Comparison of ENCODE assay signal across 10 cellular contexts in the genomic region with DNA sequence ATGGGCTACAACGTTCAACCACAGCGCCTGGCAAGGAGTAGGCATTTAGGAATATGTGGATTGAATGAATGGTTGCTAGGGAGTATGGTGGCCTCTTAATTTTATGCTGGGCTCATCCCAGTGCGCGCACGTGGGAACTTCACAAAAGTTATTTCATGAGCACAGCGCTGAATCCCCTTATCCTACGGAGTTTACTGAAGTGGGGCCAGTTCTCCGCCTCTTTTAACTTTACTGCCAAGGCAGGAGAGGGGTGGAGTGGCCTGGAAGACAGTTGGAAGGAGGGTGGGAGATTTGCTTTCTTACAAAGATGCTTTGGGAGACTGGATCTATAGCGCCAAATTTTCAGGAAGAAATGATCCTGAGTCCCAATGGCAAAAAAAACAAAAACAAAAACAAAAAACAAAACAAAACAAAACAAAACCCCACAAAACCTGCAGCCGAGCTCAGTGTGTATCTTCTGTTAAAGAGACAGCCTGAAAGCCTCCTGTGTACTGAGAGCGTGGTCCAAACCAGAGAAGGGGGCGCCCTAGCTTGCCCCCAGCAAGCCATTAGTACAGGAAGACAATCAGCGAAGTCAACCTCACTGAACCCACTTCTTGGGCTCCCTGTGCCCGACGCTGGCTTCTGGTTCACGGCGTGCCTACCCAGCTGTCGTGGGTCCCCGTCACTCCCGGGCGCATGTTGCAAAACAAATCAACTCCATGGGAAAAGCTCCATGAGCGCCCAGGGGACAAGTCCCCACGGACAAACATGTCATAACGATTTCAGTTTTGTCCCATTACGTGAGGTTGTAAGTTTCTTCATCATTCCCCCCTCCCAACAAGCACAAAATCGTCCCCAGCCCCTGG.
DNase-seq lines count a peak whose midpoint lies in the region; ATAC-seq and TF ChIP-seq lines count a peak whose summit lies in the region.
"Had no signal": no experiment of that assay in that cellular context is flagged by ENCODE, and none has a peak within 500 bp of the region (broad histone marks: within the 10 kb centered on the region; RNA-seq: fewer than 3 reads in every experiment).

No MANE protein-coding gene starts in this region.

- H3K79me1 ChIP-seq in mesenchymal stem cell (replicated peaks; ENCODE audit: low read length, poor library complexity, severe bottlenecking): no peaks in the 10 kb centered on the region

- H3K27me3 ChIP-seq in colonic mucosa (peaks cover 6% of the 10 kb centered on the region), mesenchymal stem cell (ENCODE audit: control insufficient read depth in 1 of 2, insufficient read depth in 1 of 2, low read length in 2 of 2) (peaks cover 56 to 72% of the 10 kb centered on the region in 2 experiments), suprapubic skin (peaks cover 57% of the 10 kb centered on the region)

- no peak overlapping the region for H2BK15ac ChIP-seq in mesenchymal stem cell (ENCODE audit: low read depth, poor library complexity, severe bottlenecking)

- no peak for TF ChIP-seq CTCF in colonic mucosa (IDR thresholded peaks at IDR 0.05)
- no peak for TF ChIP-seq CTCF in suprapubic skin (IDR thresholded peaks at IDR 0.05)

- no peak overlapping the region for H3K14ac ChIP-seq in mesenchymal stem cell (ENCODE audit: low read length in 2 of 2)

- H2BK12ac ChIP-seq in mesenchymal stem cell (ENCODE audit: low read length in 2 of 2): no peak overlapping the region

- H3K27ac ChIP-seq in colonic mucosa (peak overlapping the region; percentile 76), mesenchymal stem cell (ENCODE audit: low read length, poor library complexity, severe bottlenecking) (no peak overlapping the region), suprapubic skin (no peak overlapping the region)

- H3K36me3 ChIP-seq in colonic mucosa (no peaks in the 10 kb centered on the region), mesenchymal stem cell (ENCODE audit: control insufficient read depth in 1 of 2, insufficient read depth in 2 of 2, low read depth in 1 of 2, low read length in 2 of 2) (no peaks in the 10 kb centered on the region), suprapubic skin (no peaks in the 10 kb centered on the region)

- DNase-seq in NCI-H146 (lab: John Stamatoyannopoulos, UW): peak; percentile 28
- DNase-seq in NCI-H146 treated with DMSO at 0.1 percent for 48 hours (lab: John Stamatoyannopoulos, UW; ENCODE audit: unreplicated experiment): no peak
- DNase-seq in colonic mucosa: peak; percentile 39
- DNase-seq in mesenchymal stem cell: no peak
- DNase-seq in suprapubic skin (ENCODE audit: low spot score in 2 of 2): no peak
- no peak for DNase-seq in EL
- DNase-seq: activated T-cell treated with anti-CD3 and anti-CD28 coated beads for 4 hours, NCI-H2029 treated with DMSO at 0.1 percent for 48 hours had no signal

- TF ChIP-seq POLR2A in suprapubic skin (IDR thresholded peaks at IDR 0.05): no peak

- 18% methylated on average over 26 of the region's 26 CpGs for WGBS in mesenchymal stem cell
- 9% methylated on average over 22 of the region's 26 CpGs for WGBS in suprapubic skin

- H4K8ac ChIP-seq in mesenchymal stem cell (ENCODE audit: low read length): no peak overlapping the region

- H3K4me1 ChIP-seq in colonic mucosa: no peaks in the 10 kb centered on the region
- H3K4me1 ChIP-seq in mesenchymal stem cell (ENCODE audit: control insufficient read depth, insufficient read depth, low read depth, low read length): peaks cover 13% of the 10 kb centered on the region
- peaks cover 17% of the 10 kb centered on the region for H3K4me1 ChIP-seq in suprapubic skin

- no peak overlapping the region for H2AFZ ChIP-seq in mesenchymal stem cell (ENCODE audit: low read depth, low read length)

- H3K4ac ChIP-seq in mesenchymal stem cell (ENCODE audit: low read depth in 1 of 2, low read length in 2 of 2): no peak overlapping the region

- no peak overlapping the region for H3K23ac ChIP-seq in mesenchymal stem cell (ENCODE audit: low read length in 2 of 2)

- H2BK5ac ChIP-seq in mesenchymal stem cell (ENCODE audit: low read depth, low read length, poor library complexity, severe bottlenecking): no peak overlapping the region

- H3K9me3 ChIP-seq in colonic mucosa: no peaks in the 10 kb centered on the region
- no peaks in the 10 kb centered on the region for H3K9me3 ChIP-seq in mesenchymal stem cell (ENCODE audit: control insufficient read depth, low read length)
- H3K9me3 ChIP-seq in suprapubic skin: no peaks in the 10 kb centered on the region

- no peak overlapping the region for H2AK5ac ChIP-seq in mesenchymal stem cell (ENCODE audit: low read length, severe bottlenecking)

- TF ChIP-seq EP300 in suprapubic skin (IDR thresholded peaks at IDR 0.05): no peak

- H3K4me2 ChIP-seq in mesenchymal stem cell (ENCODE audit: low read length, poor library complexity, severe bottlenecking): peak overlapping the region; percentile 41

- H3K4me3 ChIP-seq in colonic mucosa (peak overlapping the region; percentile 59), mesenchymal stem cell (ENCODE audit: insufficient read depth in 1 of 2, low read depth in 1 of 2, low read length in 2 of 2) (peak overlapping the region in 1 of 2 experiments; percentile 24), suprapubic skin (peak overlapping the region; percentile 30)

- H2BK120ac ChIP-seq in mesenchymal stem cell (ENCODE audit: low read depth, low read length): no peak overlapping the region

- intact Hi-C loops in colonic mucosa (cut with DNase I): loop anchor here (10.0 kb wide), 1 partner anchor 149 kb away; no protein-coding TSS in a partner anchor

- no peak overlapping the region for H3K18ac ChIP-seq in mesenchymal stem cell (ENCODE audit: low read depth in 1 of 2, low read length in 2 of 2)

- ATAC-seq in GM21528 (IDR thresholded peaks at IDR 0.05; ENCODE audit: low FRiP score, unreplicated experiment) (no peak), GM19395 (IDR thresholded peaks at IDR 0.05; ENCODE audit: unreplicated experiment) (no peak)

- H4K91ac ChIP-seq in mesenchymal stem cell (ENCODE audit: low read length): no peak overlapping the region

- H3K9ac ChIP-seq in colonic mucosa (ENCODE audit: low read depth in 2 of 2, low read length in 2 of 2): peak overlapping the region; percentile 83 to 95
- no peak overlapping the region for H3K9ac ChIP-seq in mesenchymal stem cell (ENCODE audit: low read length)

Comparison
In these comparisons a context has a peak if more than half of its experiments do, and no peak if none do; other contexts are left out.
1. DNase-seq: peak in NCI-H146 (single experiment) and colonic mucosa (single experiment); none in NCI-H146 treated with DMSO at 0.1 percent for 48 hours (single experiment), mesenchymal stem cell (single experiment), suprapubic skin (0 of 2) and EL (single experiment).